In the genomic region with DNA sequence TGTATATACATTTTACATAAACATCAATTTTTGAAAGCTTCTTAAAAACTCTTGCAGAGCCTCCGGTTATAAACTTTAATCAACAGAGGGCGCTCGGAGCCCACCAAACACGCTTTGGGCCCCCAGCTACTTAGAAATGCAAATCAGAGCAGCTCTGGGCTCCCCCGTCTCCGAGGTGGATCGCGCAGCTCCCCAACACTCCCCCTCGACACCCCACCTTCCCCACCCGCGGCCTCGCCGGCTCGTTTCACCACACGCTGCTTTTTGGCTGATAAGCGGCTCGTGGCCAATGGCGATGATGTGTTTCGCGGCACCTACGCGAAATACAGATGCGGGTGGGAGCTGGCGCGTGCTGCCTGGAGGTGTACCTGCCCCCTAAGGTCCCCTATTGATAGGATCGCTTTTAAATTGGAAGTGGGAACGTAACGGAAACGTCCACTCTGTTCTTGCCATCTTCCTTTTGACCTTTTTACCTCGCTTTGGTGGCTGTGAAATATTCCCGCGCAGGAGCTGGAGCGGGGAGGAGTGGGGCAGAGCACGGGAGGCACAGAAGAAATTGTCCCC, we compare ENCODE assay signal across 8 cellular contexts. TPM values are rescaled to one million over a fixed set of nuclear protein-coding genes. Genes with fewer than 3 reads are reported as not detected.
DNase-seq lines count a peak whose midpoint lies in the region; ATAC-seq and TF ChIP-seq lines count a peak whose summit lies in the region.

No MANE protein-coding gene starts in this region.

- H3K36me3 Mint-ChIP-seq in T-cell, result no peaks in the 10 kb centered on the region

- TF ChIP-seq POLR2A in adrenal gland (IDR thresholded peaks at IDR 0.05) (no peak), vagina (IDR thresholded peaks at IDR 0.05) (no peak)

- H3K36me3 ChIP-seq in adrenal gland (replicated peaks in 1 of 2) (no peaks in the 10 kb centered on the region), vagina (no peaks in the 10 kb centered on the region)

- H3K4me3 ChIP-seq in adrenal gland (peak overlapping the region in 2 of 4 donors; percentile 22 to 76), vagina (peak overlapping the region; percentile 51 to 58)

- peak; percentile 47 for DNase-seq in NCI-H510A treated with DMSO at 0.1 percent for 48 hours (lab: John Stamatoyannopoulos, UW)
- DNase-seq in NCI-H510A (lab: John Stamatoyannopoulos, UW), result no peak
- DNase-seq in NCI-H1048 (lab: John Stamatoyannopoulos, UW), result peak; percentile 81
- DNase-seq in T-cell, result peak; percentile 15 to 67 (median 49)
- DNase-seq in adrenal gland, result peak; percentile 44 to 75 (median 61)
- DNase-seq in left ventricle myocardium superior, result peak; percentile 47
- peak; percentile 87 for DNase-seq in posterior vena cava (ENCODE audit: low spot score)
- peak in 1 of 2 donors; percentile 80 for DNase-seq in vagina (ENCODE audit: extremely low spot score in 2 of 2)

- peaks cover 9% of the 10 kb centered on the region for H3K27me3 ChIP-seq in adrenal gland
- no peaks in the 10 kb centered on the region for H3K27me3 ChIP-seq in vagina

- peak overlapping the region; percentile 76 to 84 (median 79) for H3K4me3 Mint-ChIP-seq in T-cell

- CTCF ChIA-PET in T-cell (lab: Charles Lee), result interaction anchor here (0.5 to 1.7 kb wide), 14 partner anchors 56 to 1336 kb away, joined by 3 to 19 read pairs (median 4); no protein-coding TSS in a partner anchor

- peak in 3 of 4 experiments; percentile 23 to 49 (median 29) for ATAC-seq in T-cell (replicated peaks in 1 of 4)
- ATAC-seq in left ventricle myocardium superior, result peak; percentile 35

- no peaks in the 10 kb centered on the region for H3K9me3 ChIP-seq in adrenal gland (replicated peaks in 1 of 3)
- H3K9me3 ChIP-seq in vagina, result no peaks in the 10 kb centered on the region

- H3K27ac Mint-ChIP-seq in T-cell, result no peak overlapping the region

- 0 to 1% (median 1%) methylated on average over 27 to 34 of the region's 34 CpGs for WGBS in adrenal gland, 4 donors

- TF ChIP-seq CTCF in adrenal gland (IDR thresholded peaks at IDR 0.05), result peak; percentile 37 to 71 (median 58)
- peak; percentile 19 to 63 (median 29) for TF ChIP-seq CTCF in vagina (IDR thresholded peaks at IDR 0.05)

- POLR2A ChIA-PET in T-cell (lab: Charles Lee), result no interaction called here

- peaks cover 53 to 72% of the 10 kb centered on the region in 2 donors for H3K27me3 Mint-ChIP-seq in T-cell

- H3K4me1 Mint-ChIP-seq in T-cell, result peaks cover 22 to 31% (median 27%) of the 10 kb centered on the region in 3 donors

- H3K27ac ChIP-seq in adrenal gland (no peak overlapping the region), vagina (no peak overlapping the region)

- H3K4me1 ChIP-seq in adrenal gland (replicated peaks in 1 of 2) (peaks cover 32 to 40% of the 10 kb centered on the region in 2 donors), vagina (peaks cover 34% of the 10 kb centered on the region)

- intact Hi-C loops in adrenal gland (cut with DNase I), result loop anchor here (5.0 to 10.0 kb wide), 4 partner anchors 222 to 1302 kb away; no protein-coding TSS in a partner anchor
- intact Hi-C loops in left ventricle myocardium superior (cut with micrococcal nuclease), result loop anchor here (2.0 to 10.0 kb wide), 3 partner anchors 232 to 1340 kb away; no protein-coding TSS in a partner anchor
- intact Hi-C loops in posterior vena cava (cut with DNase I), result loop anchor here in 1 of 2 donors (2.0 to 10.0 kb wide), 2 partner anchors 852 to 1340 kb away; no protein-coding TSS in a partner anchor
- intact Hi-C loops in vagina (cut with DNase I), result loop anchor here (10.0 kb wide), 1 partner anchor 852 kb away; no protein-coding TSS in a partner anchor

- no peaks in the 10 kb centered on the region for H3K9me3 Mint-ChIP-seq in T-cell

RNA-seq across cellular contexts. Expression of gene KIF26B, which starts 1.6 kb away (rescaled TPM):
- total RNA-seq in T-cell (under 1 TPM in 3 of 5 donors, not detected in 2; 0.03 to 0.06 (median 0.05) TPM), adrenal gland (1 to 10 TPM; 1.7 to 4.6 (median 3.1) TPM), left ventricle myocardium superior (3.1 TPM), posterior vena cava (under 1 TPM; 0.62 to 0.65 TPM), vagina (0.49 TPM)
- polyA plus RNA-seq in adrenal gland, result 1 to 10 TPM in 1 of 3 donors, under 1 TPM in 2; 0.20 to 2.1 (median 0.48) TPM
